Comparison of ENCODE assay signal across 15 cellular contexts in genomic region chr17:48470388-48471034, GRCh38. TPM values are rescaled to one million over a fixed set of nuclear protein-coding genes. Genes with fewer than 3 reads are reported as not detected.
DNase-seq lines count a peak whose midpoint lies in the region; FAIRE-seq and TF ChIP-seq lines count a peak whose summit lies in the region.
"Had no signal": no experiment of that assay in that cellular context is flagged by ENCODE, and none has a peak within 500 bp of the region (broad histone marks: within the 10 kb centered on the region; RNA-seq: fewer than 3 reads in every experiment).

No MANE protein-coding gene starts in this region.

- no peak overlapping the region for H3K9ac ChIP-seq in astrocyte (ENCODE audit: low read length)
- H3K9ac ChIP-seq: parathyroid adenoma had no signal

- H3K4me3 ChIP-seq in MG63, result no peak overlapping the region
- H3K4me3 ChIP-seq in astrocyte (ENCODE audit: insufficient read depth, low read depth, low read length), result no peak overlapping the region
- H3K4me3 ChIP-seq: colonic mucosa, SK-N-MC had no signal

- no peaks in the 10 kb centered on the region for H4K20me1 ChIP-seq in astrocyte (ENCODE audit: insufficient read depth, low read length)

- peak; percentile 44 for DNase-seq in EH (ENCODE audit: low read depth)
- DNase-seq in MG63, result peak; percentile 50
- peak; percentile 59 for DNase-seq in astrocyte (ENCODE audit: low read depth)
- DNase-seq in left kidney (ENCODE audit: low read depth, low spot score), result peak; percentile 50
- DNase-seq in activated T-cell treated with anti-CD3 and anti-CD28 coated beads, Interleukin-2, amount 50 U/mL, for 48 hours, result no peak
- no peak for DNase-seq in NCI-H1436 treated with DMSO at 0.1 percent for 48 hours (lab: John Stamatoyannopoulos, UW)
- no peak for DNase-seq in C1 segment of cervical spinal cord (lab: John Stamatoyannopoulos, UW)
- no peak for DNase-seq in activated CD4-positive, alpha-beta memory T cell treated with anti-CD3 and anti-CD28 coated beads for 36 hours
- DNase-seq: activated CD4-positive, alpha-beta T cell treated with anti-CD3 and anti-CD28 coated beads, Interleukin-2, amount 10 ng/mL, durations not matched to agents 7 days and 5 days; colonic mucosa; NCI-H446; stimulated activated CD4-positive, alpha-beta T cell treated with anti-CD3 and anti-CD28 coated beads, Interleukin-2, amount 100 ng/mL, for 48 hours; stimulated activated naive CD8-positive, alpha-beta T cell treated with anti-CD3 and anti-CD28 coated beads, Interleukin-15, amount 100 ng/mL, for 72 hours had no signal

- H3K4me1 Mint-ChIP-seq in astrocyte (ENCODE audit: low read depth, unreplicated experiment), result peaks cover 12% of the 10 kb centered on the region
- H3K4me1 Mint-ChIP-seq in activated CD4-positive, alpha-beta memory T cell treated with anti-CD3 and anti-CD28 coated beads for 36 hours (ENCODE audit: low read depth), result no peaks in the 10 kb centered on the region
- H3K4me1 Mint-ChIP-seq: stimulated activated naive CD8-positive, alpha-beta T cell treated with anti-CD3 and anti-CD28 coated beads, Interleukin-15, amount 100 ng/mL, for 72 hours had no signal

- no peaks in the 10 kb centered on the region for H3K36me3 Mint-ChIP-seq in astrocyte (ENCODE audit: low read depth, unreplicated experiment)
- H3K36me3 Mint-ChIP-seq in activated CD4-positive, alpha-beta memory T cell treated with anti-CD3 and anti-CD28 coated beads for 36 hours, result no peaks in the 10 kb centered on the region

- H2AFZ ChIP-seq in astrocyte (ENCODE audit: low read depth, low read length), result no peak overlapping the region
- H2AFZ ChIP-seq: parathyroid adenoma had no signal

- TF ChIP-seq CTCF in astrocyte (IDR thresholded peaks at IDR 0.05; ENCODE audit: insufficient read depth, low read depth, low read length), result no peak

- peaks cover 2% of the 10 kb centered on the region for H3K9me3 Mint-ChIP-seq in astrocyte (ENCODE audit: unreplicated experiment)
- H3K9me3 Mint-ChIP-seq in activated CD4-positive, alpha-beta memory T cell treated with anti-CD3 and anti-CD28 coated beads for 36 hours, result no peaks in the 10 kb centered on the region
- H3K9me3 Mint-ChIP-seq: activated CD4-positive, alpha-beta T cell treated with anti-CD3 and anti-CD28 coated beads, Interleukin-2, amount 10 ng/mL, durations not matched to agents 7 days and 5 days; stimulated activated naive CD8-positive, alpha-beta T cell treated with anti-CD3 and anti-CD28 coated beads, Interleukin-15, amount 100 ng/mL, for 72 hours had no signal

- no peaks in the 10 kb centered on the region for H3K9me3 ChIP-seq in MG63
- H3K9me3 ChIP-seq in astrocyte (ENCODE audit: insufficient read depth, low read depth, low read length), result no peaks in the 10 kb centered on the region
- H3K9me3 ChIP-seq: colonic mucosa had no signal

- no peak for FAIRE-seq in astrocyte (lab: Jason Lieb, UNC)

- no peak overlapping the region for H3K27ac Mint-ChIP-seq in astrocyte (ENCODE audit: unreplicated experiment)
- H3K27ac Mint-ChIP-seq in activated CD4-positive, alpha-beta memory T cell treated with anti-CD3 and anti-CD28 coated beads for 36 hours, result no peak overlapping the region
- H3K27ac Mint-ChIP-seq: activated CD4-positive, alpha-beta T cell treated with anti-CD3 and anti-CD28 coated beads, Interleukin-2, amount 10 ng/mL, durations not matched to agents 7 days and 5 days; stimulated activated naive CD8-positive, alpha-beta T cell treated with anti-CD3 and anti-CD28 coated beads, Interleukin-15, amount 100 ng/mL, for 72 hours had no signal

- no peaks in the 10 kb centered on the region for H3K79me2 ChIP-seq in astrocyte (ENCODE audit: insufficient read depth, low read length)
- H3K79me2 ChIP-seq: parathyroid adenoma had no signal

- H3K27ac ChIP-seq in astrocyte (ENCODE audit: low read depth, low read length), result no peak overlapping the region
- H3K27ac ChIP-seq: colonic mucosa, parathyroid adenoma, SK-N-MC had no signal

- no peak overlapping the region for H3K4me2 ChIP-seq in astrocyte (ENCODE audit: low read length)

- CTCF ChIA-PET in activated CD4-positive, alpha-beta memory T cell treated with anti-CD3 and anti-CD28 coated beads for 36 hours (lab: Charles Lee), result interaction anchor here (1.1 to 2.6 kb wide), 2 partner anchors 14 to 120 kb away, joined by 3 to 9 read pairs; no protein-coding TSS in a partner anchor

- POLR2A ChIA-PET in activated CD4-positive, alpha-beta memory T cell treated with anti-CD3 and anti-CD28 coated beads for 36 hours (lab: Charles Lee), result no interaction called here

- no peak overlapping the region for H3K4me3 Mint-ChIP-seq in astrocyte (ENCODE audit: unreplicated experiment)
- no peak overlapping the region for H3K4me3 Mint-ChIP-seq in activated CD4-positive, alpha-beta memory T cell treated with anti-CD3 and anti-CD28 coated beads for 36 hours
- H3K4me3 Mint-ChIP-seq: activated CD4-positive, alpha-beta T cell treated with anti-CD3 and anti-CD28 coated beads, Interleukin-2, amount 10 ng/mL, durations not matched to agents 7 days and 5 days; stimulated activated naive CD8-positive, alpha-beta T cell treated with anti-CD3 and anti-CD28 coated beads, Interleukin-15, amount 100 ng/mL, for 72 hours had no signal

- intact Hi-C loops in activated CD4-positive, alpha-beta memory T cell treated with anti-CD3 and anti-CD28 coated beads for 36 hours (cut with micrococcal nuclease), result no loop called here

- H3K27me3 ChIP-seq in MG63 (no peaks in the 10 kb centered on the region), astrocyte (ENCODE audit: insufficient read depth, low read length) (no peaks in the 10 kb centered on the region)
- H3K27me3 ChIP-seq: colonic mucosa had no signal

- H3K4me1 ChIP-seq in astrocyte (ENCODE audit: insufficient read depth, low read length), result peaks cover 14% of the 10 kb centered on the region
- H3K4me1 ChIP-seq: colonic mucosa, parathyroid adenoma had no signal

- peaks cover 7% of the 10 kb centered on the region for H3K27me3 Mint-ChIP-seq in astrocyte (ENCODE audit: low read depth, unreplicated experiment)
- peaks cover 3% of the 10 kb centered on the region for H3K27me3 Mint-ChIP-seq in activated CD4-positive, alpha-beta memory T cell treated with anti-CD3 and anti-CD28 coated beads for 36 hours

- H3K36me3 ChIP-seq in MG63 (no peaks in the 10 kb centered on the region), astrocyte (ENCODE audit: insufficient read depth, low read length) (no peaks in the 10 kb centered on the region)
- H3K36me3 ChIP-seq: colonic mucosa had no signal

RNA-seq across cellular contexts. Expression of gene SKAP1, which starts 40.5 kb away (rescaled TPM):
- not detected in 2 replicates for total RNA-seq in MG63 (2014; rRNA removed; shearing (Covaris generic); ENCODE audit: low replicate concordance)
- not detected in 2 replicates for total RNA-seq in astrocyte
- 10 to 100 TPM; 71.7 to 77.6 TPM for total RNA-seq in activated CD4-positive, alpha-beta memory T cell treated with anti-CD3 and anti-CD28 coated beads for 36 hours

Comparison
In these comparisons a context has a peak if more than half of its experiments do, and no peak if none do; other contexts are left out.
1. DNase-seq: peak in EH (single experiment), MG63 (single experiment), astrocyte (single experiment) and left kidney (single experiment); none in activated T-cell treated with anti-CD3 and anti-CD28 coated beads, Interleukin-2, amount 50 U/mL, for 48 hours (0 of 2), NCI-H1436 treated with DMSO at 0.1 percent for 48 hours (single experiment), C1 segment of cervical spinal cord (0 of 14) and activated CD4-positive, alpha-beta memory T cell treated with anti-CD3 and anti-CD28 coated beads for 36 hours (single experiment).
2. RNA of gene SKAP1, which starts 40.5 kb away (total RNA-seq): 71.7 to 77.6 TPM in activated CD4-positive, alpha-beta memory T cell treated with anti-CD3 and anti-CD28 coated beads for 36 hours; not detected in MG63 and not detected in astrocyte; every median in the first group is over 10 times any median in the second.